Comparison of ENCODE assay signal across 1 cellular context in genomic region chr2:152175368-152176112, GRCh38.
A peak's percentile ranks its signal among the peaks of the same experiment; 100 is the strongest.
TF ChIP-seq lines count a peak whose summit lies in the region.

Gene STAM2 (minus strand): TSS chr2:152175763. CDS start chr2:152175642, 121 bp downstream.

TF ChIP-seq in K562, 482 proteins besides CTCF, POLR2A, EP300 and RAD21 (continued from another document and continues in another):
- TF ChIP-seq ATF6 (CRISPR knock-in tag; IDR thresholded peaks at IDR 0.05), result peak; percentile 76
- TF ChIP-seq, protein P1, sequence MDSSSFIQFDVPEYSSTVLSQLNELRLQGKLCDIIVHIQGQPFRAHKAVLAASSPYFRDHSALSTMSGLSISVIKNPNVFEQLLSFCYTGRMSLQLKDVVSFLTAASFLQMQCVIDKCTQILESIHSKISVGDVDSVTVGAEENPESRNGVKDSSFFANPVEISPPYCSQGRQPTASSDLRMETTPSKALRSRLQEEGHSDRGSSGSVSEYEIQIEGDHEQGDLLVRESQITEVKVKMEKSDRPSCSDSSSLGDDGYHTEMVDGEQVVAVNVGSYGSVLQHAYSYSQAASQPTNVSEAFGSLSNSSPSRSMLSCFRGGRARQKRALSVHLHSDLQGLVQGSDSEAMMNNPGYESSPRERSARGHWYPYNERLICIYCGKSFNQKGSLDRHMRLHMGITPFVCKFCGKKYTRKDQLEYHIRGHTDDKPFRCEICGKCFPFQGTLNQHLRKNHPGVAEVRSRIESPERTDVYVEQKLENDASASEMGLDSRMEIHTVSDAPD (CRISPR knock-in tag; IDR thresholded peaks at IDR 0.05), result no peak
- TF ChIP-seq STAG1 (CRISPR knock-in tag; IDR thresholded peaks at IDR 0.05; ENCODE audit: borderline replicate concordance), result no peak; the same call in 1 of the 2 replicates
- TF ChIP-seq, protein P2, sequence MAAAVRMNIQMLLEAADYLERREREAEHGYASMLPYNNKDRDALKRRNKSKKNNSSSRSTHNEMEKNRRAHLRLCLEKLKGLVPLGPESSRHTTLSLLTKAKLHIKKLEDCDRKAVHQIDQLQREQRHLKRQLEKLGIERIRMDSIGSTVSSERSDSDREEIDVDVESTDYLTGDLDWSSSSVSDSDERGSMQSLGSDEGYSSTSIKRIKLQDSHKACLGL (CRISPR knock-in tag; IDR thresholded peaks at IDR 0.05; ENCODE audit: borderline replicate concordance, poor library complexity, severe bottlenecking), result no peak
- no peak for TF ChIP-seq SAFB (IDR thresholded peaks at IDR 0.05; ENCODE audit: borderline replicate concordance, low read depth, low read length)
- TF ChIP-seq ZBTB7A (IDR thresholded peaks at IDR 0.05; ENCODE audit: borderline replicate concordance, control insufficient read depth, low read depth, low read length), result peak; percentile 76; the same call in 1 of the 2 replicates
- TF ChIP-seq RB1 (IDR thresholded peaks at IDR 0.05; ENCODE audit: low read depth), result peak; percentile 88
- TF ChIP-seq POLR3G (IDR thresholded peaks at IDR 0.05; ENCODE audit: extremely low read depth, insufficient read length, insufficient replicate concordance), result no peak
- no peak for TF ChIP-seq MAFG (tag; conservative IDR thresholded peaks at IDR 0.05)
- TF ChIP-seq, protein P3, sequence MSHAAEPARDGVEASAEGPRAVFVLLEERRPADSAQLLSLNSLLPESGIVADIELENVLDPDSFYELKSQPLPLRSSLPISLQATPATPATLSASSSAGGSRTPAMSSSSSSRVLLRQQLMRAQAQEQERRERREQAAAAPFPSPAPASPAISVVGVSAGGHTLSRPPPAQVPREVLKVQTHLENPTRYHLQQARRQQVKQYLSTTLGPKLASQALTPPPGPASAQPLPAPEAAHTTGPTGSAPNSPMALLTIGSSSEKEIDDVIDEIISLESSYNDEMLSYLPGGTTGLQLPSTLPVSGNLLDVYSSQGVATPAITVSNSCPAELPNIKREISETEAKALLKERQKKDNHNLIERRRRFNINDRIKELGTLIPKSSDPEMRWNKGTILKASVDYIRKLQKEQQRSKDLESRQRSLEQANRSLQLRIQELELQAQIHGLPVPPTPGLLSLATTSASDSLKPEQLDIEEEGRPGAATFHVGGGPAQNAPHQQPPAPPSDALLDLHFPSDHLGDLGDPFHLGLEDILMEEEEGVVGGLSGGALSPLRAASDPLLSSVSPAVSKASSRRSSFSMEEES (CRISPR knock-in tag; IDR thresholded peaks at IDR 0.05), result no peak
- TF ChIP-seq, protein P4, sequence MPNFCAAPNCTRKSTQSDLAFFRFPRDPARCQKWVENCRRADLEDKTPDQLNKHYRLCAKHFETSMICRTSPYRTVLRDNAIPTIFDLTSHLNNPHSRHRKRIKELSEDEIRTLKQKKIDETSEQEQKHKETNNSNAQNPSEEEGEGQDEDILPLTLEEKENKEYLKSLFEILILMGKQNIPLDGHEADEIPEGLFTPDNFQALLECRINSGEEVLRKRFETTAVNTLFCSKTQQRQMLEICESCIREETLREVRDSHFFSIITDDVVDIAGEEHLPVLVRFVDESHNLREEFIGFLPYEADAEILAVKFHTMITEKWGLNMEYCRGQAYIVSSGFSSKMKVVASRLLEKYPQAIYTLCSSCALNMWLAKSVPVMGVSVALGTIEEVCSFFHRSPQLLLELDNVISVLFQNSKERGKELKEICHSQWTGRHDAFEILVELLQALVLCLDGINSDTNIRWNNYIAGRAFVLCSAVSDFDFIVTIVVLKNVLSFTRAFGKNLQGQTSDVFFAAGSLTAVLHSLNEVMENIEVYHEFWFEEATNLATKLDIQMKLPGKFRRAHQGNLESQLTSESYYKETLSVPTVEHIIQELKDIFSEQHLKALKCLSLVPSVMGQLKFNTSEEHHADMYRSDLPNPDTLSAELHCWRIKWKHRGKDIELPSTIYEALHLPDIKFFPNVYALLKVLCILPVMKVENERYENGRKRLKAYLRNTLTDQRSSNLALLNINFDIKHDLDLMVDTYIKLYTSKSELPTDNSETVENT (CRISPR knock-in tag; IDR thresholded peaks at IDR 0.05), result peak; percentile 71; the same call in 1 of the 2 replicates
- TF ChIP-seq KLF10 (CRISPR knock-in tag; IDR thresholded peaks at IDR 0.05), result no peak
- TF ChIP-seq ZNF76 (CRISPR knock-in tag; IDR thresholded peaks at IDR 0.05; ENCODE audit: borderline replicate concordance), result peak; percentile 73; the same call in 1 of the 2 replicates
- no peak for TF ChIP-seq ZNF408 (CRISPR knock-in tag; IDR thresholded peaks at IDR 0.05; ENCODE audit: low read depth)
- TF ChIP-seq BHLHE40 (IDR thresholded peaks at IDR 0.05; ENCODE audit: low read length), result peak; percentile 14
- TF ChIP-seq CAMTA2 (CRISPR knock-in tag; conservative IDR thresholded peaks at IDR 0.05), result no peak
- TF ChIP-seq SREBF1 (IDR thresholded peaks at IDR 0.05; ENCODE audit: borderline replicate concordance, low read depth, low read length), result no peak
- TF ChIP-seq, protein P5, sequence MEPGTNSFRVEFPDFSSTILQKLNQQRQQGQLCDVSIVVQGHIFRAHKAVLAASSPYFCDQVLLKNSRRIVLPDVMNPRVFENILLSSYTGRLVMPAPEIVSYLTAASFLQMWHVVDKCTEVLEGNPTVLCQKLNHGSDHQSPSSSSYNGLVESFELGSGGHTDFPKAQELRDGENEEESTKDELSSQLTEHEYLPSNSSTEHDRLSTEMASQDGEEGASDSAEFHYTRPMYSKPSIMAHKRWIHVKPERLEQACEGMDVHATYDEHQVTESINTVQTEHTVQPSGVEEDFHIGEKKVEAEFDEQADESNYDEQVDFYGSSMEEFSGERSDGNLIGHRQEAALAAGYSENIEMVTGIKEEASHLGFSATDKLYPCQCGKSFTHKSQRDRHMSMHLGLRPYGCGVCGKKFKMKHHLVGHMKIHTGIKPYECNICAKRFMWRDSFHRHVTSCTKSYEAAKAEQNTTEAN (CRISPR knock-in tag; IDR thresholded peaks at IDR 0.05), result peak; percentile 43; the same call in 1 of the 2 replicates
- TF ChIP-seq FOS (IDR thresholded peaks at IDR 0.05; ENCODE audit: extremely low read depth, insufficient read length), result no peak
- TF ChIP-seq FOXK1 (CRISPR knock-in tag; IDR thresholded peaks at IDR 0.05; ENCODE audit: borderline replicate concordance), result no peak; the same call in 1 of the 2 replicates
- TF ChIP-seq ZNF384 (IDR thresholded peaks at IDR 0.05; ENCODE audit: low read depth, low read length), result peak; percentile 27; the same call in 1 of the 2 replicates
- TF ChIP-seq GATAD2B (IDR thresholded peaks at IDR 0.05; ENCODE audit: borderline replicate concordance), result peak; percentile 90
- peak; percentile 48 for TF ChIP-seq ZEB2 (IDR thresholded peaks at IDR 0.05)
- TF ChIP-seq TEAD1 (CRISPR knock-in tag; IDR thresholded peaks at IDR 0.05), result peak in 1 of 2 experiments; percentile 70; a peak in 2 of 4 replicates
- TF ChIP-seq ZNF239 (CRISPR knock-in tag; IDR thresholded peaks at IDR 0.05), result no peak
- TF ChIP-seq ZNF561 (CRISPR knock-in tag; conservative IDR thresholded peaks at IDR 0.05), result no peak
- no peak for TF ChIP-seq HINFP (tag; conservative IDR thresholded peaks at IDR 0.05; ENCODE audit: low read depth)
- 0 out of 2 replicates have a peak, but pooled peaks have one; percentile 24 for TF ChIP-seq FOXP4 (CRISPR knock-in tag; IDR thresholded peaks at IDR 0.05; ENCODE audit: borderline replicate concordance)
- no peak for TF ChIP-seq NR0B1 (IDR thresholded peaks at IDR 0.05; ENCODE audit: partially characterized antibody)
- TF ChIP-seq, protein P6, sequence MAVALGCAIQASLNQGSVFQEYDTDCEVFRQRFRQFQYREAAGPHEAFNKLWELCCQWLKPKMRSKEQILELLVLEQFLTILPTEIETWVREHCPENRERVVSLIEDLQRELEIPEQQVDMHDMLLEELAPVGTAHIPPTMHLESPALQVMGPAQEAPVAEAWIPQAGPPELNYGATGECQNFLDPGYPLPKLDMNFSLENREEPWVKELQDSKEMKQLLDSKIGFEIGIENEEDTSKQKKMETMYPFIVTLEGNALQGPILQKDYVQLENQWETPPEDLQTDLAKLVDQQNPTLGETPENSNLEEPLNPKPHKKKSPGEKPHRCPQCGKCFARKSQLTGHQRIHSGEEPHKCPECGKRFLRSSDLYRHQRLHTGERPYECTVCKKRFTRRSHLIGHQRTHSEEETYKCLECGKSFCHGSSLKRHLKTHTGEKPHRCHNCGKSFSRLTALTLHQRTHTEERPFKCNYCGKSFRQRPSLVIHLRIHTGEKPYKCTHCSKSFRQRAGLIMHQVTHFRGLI (CRISPR knock-in tag; IDR thresholded peaks at IDR 0.05), result no peak
- no peak for TF ChIP-seq THRAP3 (IDR thresholded peaks at IDR 0.05; ENCODE audit: borderline replicate concordance)
- TF ChIP-seq TCF7 (IDR thresholded peaks at IDR 0.05; ENCODE audit: borderline replicate concordance), result no peak
- no peak for TF ChIP-seq LEF1 (IDR thresholded peaks at IDR 0.05)
- TF ChIP-seq ZNF311 (CRISPR knock-in tag; IDR thresholded peaks at IDR 0.05), result peak; percentile 32; the same call in 1 of the 2 replicates
- no peak for TF ChIP-seq RHOXF2B (CRISPR knock-in tag; conservative IDR thresholded peaks at IDR 0.05)
- TF ChIP-seq ZBTB1 (CRISPR knock-in tag; IDR thresholded peaks at IDR 0.05; ENCODE audit: borderline replicate concordance, low read depth), result no peak
- TF ChIP-seq ILK (tag; IDR thresholded peaks at IDR 0.05; ENCODE audit: borderline replicate concordance, low read depth), result no peak
- TF ChIP-seq ZNF174 (CRISPR knock-in tag; IDR thresholded peaks at IDR 0.05), result no peak
- TF ChIP-seq TOE1 (IDR thresholded peaks at IDR 0.05; ENCODE audit: borderline replicate concordance), result peak; percentile 85
- no peak for TF ChIP-seq TOE1 (CRISPR knock-in tag; IDR thresholded peaks at IDR 0.05; ENCODE audit: borderline replicate concordance, low read depth)
- TF ChIP-seq, protein P7, sequence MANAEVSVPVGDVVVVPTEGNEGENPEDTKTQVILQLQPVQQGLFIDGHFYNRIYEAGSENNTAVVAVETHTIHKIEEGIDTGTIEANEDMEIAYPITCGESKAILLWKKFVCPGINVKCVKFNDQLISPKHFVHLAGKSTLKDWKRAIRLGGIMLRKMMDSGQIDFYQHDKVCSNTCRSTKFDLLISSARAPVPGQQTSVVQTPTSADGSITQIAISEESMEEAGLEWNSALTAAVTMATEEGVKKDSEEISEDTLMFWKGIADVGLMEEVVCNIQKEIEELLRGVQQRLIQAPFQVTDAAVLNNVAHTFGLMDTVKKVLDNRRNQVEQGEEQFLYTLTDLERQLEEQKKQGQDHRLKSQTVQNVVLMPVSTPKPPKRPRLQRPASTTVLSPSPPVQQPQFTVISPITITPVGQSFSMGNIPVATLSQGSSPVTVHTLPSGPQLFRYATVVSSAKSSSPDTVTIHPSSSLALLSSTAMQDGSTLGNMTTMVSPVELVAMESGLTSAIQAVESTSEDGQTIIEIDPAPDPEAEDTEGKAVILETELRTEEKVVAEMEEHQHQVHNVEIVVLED (CRISPR knock-in tag; IDR thresholded peaks at IDR 0.05), result no peak; the same call in none of the 2 replicates
- TF ChIP-seq SMARCA5 (IDR thresholded peaks at IDR 0.05), result no peak
- no peak for TF ChIP-seq ZNF121 (CRISPR knock-in tag; conservative IDR thresholded peaks at IDR 0.05)
- TF ChIP-seq, protein P8, sequence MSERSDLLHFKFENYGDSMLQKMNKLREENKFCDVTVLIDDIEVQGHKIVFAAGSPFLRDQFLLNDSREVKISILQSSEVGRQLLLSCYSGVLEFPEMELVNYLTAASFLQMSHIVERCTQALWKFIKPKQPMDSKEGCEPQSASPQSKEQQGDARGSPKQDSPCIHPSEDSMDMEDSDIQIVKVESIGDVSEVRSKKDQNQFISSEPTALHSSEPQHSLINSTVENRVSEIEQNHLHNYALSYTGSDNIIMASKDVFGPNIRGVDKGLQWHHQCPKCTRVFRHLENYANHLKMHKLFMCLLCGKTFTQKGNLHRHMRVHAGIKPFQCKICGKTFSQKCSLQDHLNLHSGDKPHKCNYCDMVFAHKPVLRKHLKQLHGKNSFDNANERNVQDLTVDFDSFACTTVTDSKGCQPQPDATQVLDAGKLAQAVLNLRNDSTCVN (CRISPR knock-in tag; IDR thresholded peaks at IDR 0.05), result no peak
- TF ChIP-seq U2AF2 (optimal IDR thresholded peaks at IDR 0.05; ENCODE audit: low read depth, low read length), result no peak
